ENCODE assay signal across 12 cellular contexts in the genomic region with DNA sequence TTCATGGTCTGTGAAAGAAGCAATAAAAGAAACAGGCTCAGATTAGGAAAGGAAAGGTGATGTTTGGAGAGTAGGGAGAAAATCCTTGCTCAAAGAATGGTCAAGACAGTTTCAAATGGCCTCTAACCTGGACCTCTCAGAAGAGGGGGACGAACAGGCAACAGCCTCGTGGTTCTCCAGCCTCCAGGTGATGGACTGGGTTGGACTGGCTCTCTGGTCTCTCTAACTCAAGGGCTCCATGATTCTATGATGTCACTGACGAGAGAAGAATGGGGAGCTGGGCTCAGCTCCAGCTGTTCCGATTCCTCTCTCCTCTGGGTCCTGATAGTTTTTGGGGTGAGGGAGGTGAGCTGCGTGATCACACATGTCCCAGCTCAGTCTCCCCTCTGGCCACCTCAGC. TPM values are rescaled to one million over a fixed set of nuclear protein-coding genes. Genes with fewer than 3 reads are reported as not detected.
DNase-seq lines count a peak whose midpoint lies in the region; ATAC-seq and TF ChIP-seq lines count a peak whose summit lies in the region.
"Had no signal": no experiment of that assay in that cellular context is flagged by ENCODE, and none has a peak within 500 bp of the region (broad histone marks: within the 10 kb centered on the region; RNA-seq: fewer than 3 reads in every experiment).

C2orf74 (plus strand) TSS at position 301 of the 400 bp plus-strand sequence. CDS start 327 bp downstream, outside the sequence.

- no peak for ATAC-seq in HG03175 (IDR thresholded peaks at IDR 0.05; ENCODE audit: unreplicated experiment)
- ATAC-seq in HG02759 (IDR thresholded peaks at IDR 0.05; ENCODE audit: unreplicated experiment): no peak

- no peaks in the 10 kb centered on the region for H3K9me3 Mint-ChIP-seq in endothelial cell (ENCODE audit: unreplicated experiment)

- TF ChIP-seq CTCF in endothelial cell (IDR thresholded peaks at IDR 0.05; ENCODE audit: unreplicated experiment): no peak

- DNase-seq in A172 (ENCODE audit: low spot score): no peak
- no peak for DNase-seq in NCI-H460 (ENCODE audit: extremely low read depth, low read depth)
- no peak for DNase-seq in endothelial cell (ENCODE audit: low spot score)
- DNase-seq in mucosa of gallbladder (ENCODE audit: low spot score): no peak
- no peak for DNase-seq in COR-L47 (lab: John Stamatoyannopoulos, UW)
- no peak for DNase-seq in NCI-H2081 (lab: John Stamatoyannopoulos, UW)
- DNase-seq: esophagus squamous epithelium, islet precursor cell, NCI-H1694 treated with DMSO at 0.1 percent for 48 hours had no signal

- H3K4me1 Mint-ChIP-seq in endothelial cell (ENCODE audit: unreplicated experiment): peaks cover 13% of the 10 kb centered on the region

- no peak within 1 kb of the TSS for H3K27ac Mint-ChIP-seq in endothelial cell (ENCODE audit: unreplicated experiment)
- H3K27ac Mint-ChIP-seq: T-helper 1 cell treated with Interleukin-12 subunit alpha and Interleukin-12 subunit beta and Interleukin-4 antibody, amounts not matched to agents 30 μg/mL and 1 μg/mL, for 36 hours had no signal

- peak within 1 kb of the TSS; percentile 34 for H3K4me3 Mint-ChIP-seq in endothelial cell (ENCODE audit: unreplicated experiment)
- H3K4me3 Mint-ChIP-seq: T-helper 1 cell treated with Interleukin-12 subunit alpha and Interleukin-12 subunit beta and Interleukin-4 antibody, amounts not matched to agents 30 μg/mL and 1 μg/mL, for 36 hours had no signal

- peaks cover 54% of the 10 kb centered on the region for H3K36me3 Mint-ChIP-seq in endothelial cell (ENCODE audit: low read depth, unreplicated experiment)

- H3K27me3 Mint-ChIP-seq in endothelial cell (ENCODE audit: unreplicated experiment): peaks cover 7% of the 10 kb centered on the region

RNA-seq across cellular contexts. Expression of gene C2orf74, which starts in this region (rescaled TPM):
- total RNA-seq in A172 (2014; rRNA removed; shearing (Covaris generic)): 51.5 and 80.7 TPM in 2 replicates
- 27.9 and 29.9 TPM in 2 replicates for total RNA-seq in NCI-H460 (2014; rRNA removed; shearing (Covaris generic))
- polyA plus RNA-seq in NCI-H460 (2014; cell fraction: nucleus; rRNA removed): 9.2 and 22.9 TPM in 2 replicates
- 13.6 TPM for total RNA-seq in endothelial cell (ENCODE audit: unreplicated experiment)
- 17.2 TPM for total RNA-seq in mucosa of gallbladder
